Comparison of ENCODE assay signal across 14 cellular contexts in genomic region chr13:27644302-27644701, GRCh38. TPM values are rescaled to one million over a fixed set of nuclear protein-coding genes. Genes with fewer than 3 reads are reported as not detected.
A peak's percentile ranks its signal among the peaks of the same experiment; 100 is the strongest.
DNase-seq lines count a peak whose midpoint lies in the region; ATAC-seq, FAIRE-seq and TF ChIP-seq lines count a peak whose summit lies in the region.
"Had no signal": no experiment of that assay in that cellular context is flagged by ENCODE, and none has a peak within 500 bp of the region (broad histone marks: within the 10 kb centered on the region; RNA-seq: fewer than 3 reads in every experiment).

No MANE protein-coding gene starts in this region.

- H3K36me3 Mint-ChIP-seq in mesothelial cell of epicardium = peaks cover 15% of the 10 kb centered on the region
- H3K36me3 Mint-ChIP-seq in effector memory CD8-positive, alpha-beta T cell (ENCODE audit: insufficient read depth) = peaks cover 12% of the 10 kb centered on the region

- no peak for FAIRE-seq in GM12892 (lab: Jason Lieb, UNC)
- FAIRE-seq: H1 had no signal

- H3K27me3 Mint-ChIP-seq in mesothelial cell of epicardium (ENCODE audit: low read depth) = no peaks in the 10 kb centered on the region
- H3K27me3 Mint-ChIP-seq in effector memory CD8-positive, alpha-beta T cell = no peaks in the 10 kb centered on the region

- peak overlapping the region; percentile 16 for H3K27ac Mint-ChIP-seq in mesothelial cell of epicardium
- H3K27ac Mint-ChIP-seq in effector memory CD8-positive, alpha-beta T cell = no peak overlapping the region
- H3K27ac Mint-ChIP-seq: CD8-positive, alpha-beta T cell had no signal

- TF ChIP-seq CTCF in AG09309 (IDR thresholded peaks at IDR 0.05; ENCODE audit: control insufficient read depth, insufficient read depth, low read depth, low read length, missing control alignments) (no peak), mesothelial cell of epicardium (IDR thresholded peaks at IDR 0.05; ENCODE audit: unreplicated experiment) (no peak)

- H3K4me3 ChIP-seq in AG09309 (ENCODE audit: control insufficient read depth, low read depth, low read length) = no peak overlapping the region
- H3K4me3 ChIP-seq: PC-9 had no signal

- no peak overlapping the region for H3K4me3 Mint-ChIP-seq in mesothelial cell of epicardium
- H3K4me3 Mint-ChIP-seq in effector memory CD8-positive, alpha-beta T cell = no peak overlapping the region
- H3K4me3 Mint-ChIP-seq: CD8-positive, alpha-beta T cell had no signal

- no peak for TF ChIP-seq POLR2A in GM12892 (IDR thresholded peaks at IDR 0.05; ENCODE audit: low read depth, low read length)

- H3K4me1 Mint-ChIP-seq in mesothelial cell of epicardium = peaks cover 35% of the 10 kb centered on the region
- H3K4me1 Mint-ChIP-seq in effector memory CD8-positive, alpha-beta T cell (ENCODE audit: low read depth in 2 of 2) = peaks cover 18 to 51% of the 10 kb centered on the region in 2 donors

- DNase-seq in AG09309 (ENCODE audit: low read depth) (peak; percentile 47), M059J (ENCODE audit: low read depth) (peak; percentile 48), dedifferentiated amniotic fluid mesenchymal stem cell (ENCODE audit: extremely low spot score) (peak; percentile 63), mesothelial cell of epicardium (ENCODE audit: low spot score in 2 of 2, unreplicated experiment in 2 of 2) (no peak), NAMALWA (ENCODE audit: low spot score) (no peak), DMS53 (lab: John Stamatoyannopoulos, UW) (no peak), GM12892 (ENCODE audit: insufficient read length) (no peak)
- no peak for DNase-seq in effector memory CD8-positive, alpha-beta T cell
- DNase-seq: activated gamma-delta T cell treated with Interleukin-2 at 50 U/mL for 16 hours; CD8-positive, alpha-beta T cell; kidney glomerular epithelial cell; NCI-H1105; PC-9 had no signal

- no peak for ATAC-seq in effector memory CD8-positive, alpha-beta T cell (replicated peaks)
- ATAC-seq: CD8-positive, alpha-beta T cell had no signal

- H3K9me3 Mint-ChIP-seq in mesothelial cell of epicardium = peaks cover 3% of the 10 kb centered on the region
- no peaks in the 10 kb centered on the region for H3K9me3 Mint-ChIP-seq in effector memory CD8-positive, alpha-beta T cell
- H3K9me3 Mint-ChIP-seq: CD8-positive, alpha-beta T cell had no signal

RNA-seq across cellular contexts. Expression of gene POLR1D, which starts 22.6 kb away (rescaled TPM):
- 71.0 and 78.4 TPM in 2 replicates for total RNA-seq in M059J (2014; rRNA removed; shearing (Covaris generic))
- 119 to 120 TPM (median 120 TPM) in 3 replicates for total RNA-seq in mesothelial cell of epicardium
- polyA plus RNA-seq in GM12892 (2012; ENCODE audit: missing spikeins) = 189 TPM

RNA-seq across cellular contexts. Expression of gene LNX2, which starts 24.0 kb away (rescaled TPM):
- 6.0 and 9.3 TPM in 2 replicates for total RNA-seq in M059J (2014; rRNA removed; shearing (Covaris generic))
- 12.8 to 14.4 TPM (median 13.6 TPM) in 3 replicates for total RNA-seq in mesothelial cell of epicardium
- 3.2 TPM for polyA plus RNA-seq in GM12892 (2012; ENCODE audit: missing spikeins)

Comparison
In these comparisons a context has a peak if more than half of its experiments do, and no peak if none do; other contexts are left out.
1. DNase-seq: peak in AG09309 (single experiment), M059J (single experiment) and dedifferentiated amniotic fluid mesenchymal stem cell (single experiment); none in mesothelial cell of epicardium (0 of 2), NAMALWA (single experiment), effector memory CD8-positive, alpha-beta T cell (0 of 3), DMS53 (single experiment) and GM12892 (single experiment).